13 cellular contexts compared by ENCODE assay signal in the genomic region with DNA sequence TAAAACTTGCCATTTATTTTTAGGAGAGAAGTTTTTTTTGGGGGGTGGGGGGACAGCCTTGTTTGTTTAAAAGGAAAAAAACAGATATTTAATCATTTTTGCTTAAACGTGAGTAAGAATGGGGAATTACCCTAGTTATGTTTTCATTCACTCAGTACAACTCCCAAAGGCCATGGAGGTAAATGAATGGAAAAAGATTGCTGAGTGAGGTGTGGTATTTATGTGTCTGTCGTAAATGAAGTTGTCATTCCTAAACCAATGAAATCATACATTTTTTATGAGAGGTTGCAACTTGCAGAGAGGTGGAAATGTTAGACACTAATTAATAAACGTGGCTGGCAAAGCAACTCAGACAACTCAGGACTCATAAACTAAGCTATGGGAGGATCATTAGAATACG.
DNase-seq lines count a peak whose midpoint lies in the region; ATAC-seq and TF ChIP-seq lines count a peak whose summit lies in the region.
"Had no signal": no experiment of that assay in that cellular context is flagged by ENCODE, and none has a peak within 500 bp of the region (broad histone marks: within the 10 kb centered on the region; RNA-seq: fewer than 3 reads in every experiment).

No MANE protein-coding gene starts in this region.

- no peaks in the 10 kb centered on the region for H3K23me2 ChIP-seq in H9 (ENCODE audit: insufficient read length, low read depth, low read length, poor library complexity, severe bottlenecking)

- no peaks in the 10 kb centered on the region for H3K79me2 ChIP-seq in H9 (ENCODE audit: insufficient read depth, low read length)

- no peak overlapping the region for H3T11ph ChIP-seq in H9 (ENCODE audit: low read length)

- peaks cover 26 to 91% (median 46%) of the 10 kb centered on the region in 11 experiments; a peak in 21 of 22 replicates for H3K36me3 ChIP-seq in BLaER1 treated with 17β-estradiol and CSF1 and Interleukin-3, amounts not matched to agents 10 nM and 100 nM
- H3K36me3 ChIP-seq: BE2C, brain microvascular endothelial cell had no signal

- no peak overlapping the region for H3K56ac ChIP-seq in H9 (ENCODE audit: insufficient read length, low read depth, low read length)

- H3K9me3 Mint-ChIP-seq in activated naive CD8-positive, alpha-beta T cell treated with anti-CD3 and anti-CD28 coated beads, Interleukin-2, amount 50 U/mL, for 24 hours, result no peaks in the 10 kb centered on the region
- H3K9me3 Mint-ChIP-seq in H9, result no peaks in the 10 kb centered on the region

- no peak overlapping the region for H2BK5ac ChIP-seq in H9 (ENCODE audit: insufficient read length, low read length)

- no peak overlapping the region for H2AFZ ChIP-seq in H9 (ENCODE audit: low read length)

- H3K4me1 ChIP-seq in BLaER1 treated with 17β-estradiol and CSF1 and Interleukin-3, amounts not matched to agents 10 nM and 100 nM, result peaks cover 96 to 100% (median 98%) of the 10 kb centered on the region in 10 experiments
- no peaks in the 10 kb centered on the region for H3K4me1 ChIP-seq in H9 (ENCODE audit: insufficient read depth, low read length)
- H3K4me1 ChIP-seq: BE2C had no signal

- no peak overlapping the region for H2BK120ac ChIP-seq in H9 (ENCODE audit: low read depth, low read length, poor library complexity, severe bottlenecking)

- WGBS in H9 (ENCODE audit: extremely low coverage, insufficient read length, low lambda C conversion rate), result no CpG with 5 or more reads among the region's 4 CpGs

- peaks cover 26 to 98% (median 95%) of the 10 kb centered on the region in 11 experiments for H4K20me1 ChIP-seq in BLaER1 treated with 17β-estradiol and CSF1 and Interleukin-3, amounts not matched to agents 10 nM and 100 nM
- no peaks in the 10 kb centered on the region for H4K20me1 ChIP-seq in H9 (ENCODE audit: control insufficient read depth, insufficient read depth, insufficient read length)

- peak overlapping the region in 4 of 11 experiments; percentile 2 to 89 (median 34); a peak in 5 of 22 replicates for H3K27ac ChIP-seq in BLaER1 treated with 17β-estradiol and CSF1 and Interleukin-3, amounts not matched to agents 10 nM and 100 nM
- no peak overlapping the region for H3K27ac ChIP-seq in H9 (ENCODE audit: insufficient read length, low read depth, low read length)
- H3K27ac ChIP-seq in RWPE1, result no peak overlapping the region
- H3K27ac ChIP-seq: brain microvascular endothelial cell had no signal

- H3K18ac ChIP-seq in H9 (ENCODE audit: insufficient read length, low read depth, low read length), result no peak overlapping the region

- peak overlapping the region; percentile 99 for H3K27ac Mint-ChIP-seq in activated naive CD8-positive, alpha-beta T cell treated with anti-CD3 and anti-CD28 coated beads, Interleukin-2, amount 50 U/mL, for 24 hours
- no peak overlapping the region for H3K27ac Mint-ChIP-seq in H9

- H3K23ac ChIP-seq in H9 (ENCODE audit: insufficient read length, low read depth, low read length), result no peak overlapping the region

- peaks cover 69% of the 10 kb centered on the region for H3K36me3 Mint-ChIP-seq in activated naive CD8-positive, alpha-beta T cell treated with anti-CD3 and anti-CD28 coated beads, Interleukin-2, amount 50 U/mL, for 24 hours (ENCODE audit: low read depth)
- peaks cover 0 to 3% (median 0%) of the 10 kb centered on the region in 3 experiments; a peak in 1 of 7 replicates for H3K36me3 Mint-ChIP-seq in H9 (ENCODE audit: insufficient read depth in 1 of 3, low read depth in 3 of 3)

- no peak overlapping the region for H2BK12ac ChIP-seq in H9 (ENCODE audit: insufficient read length, low read depth, low read length)

- POLR2A ChIA-PET in RWPE1 (lab: Yijun Ruan, JAX; ENCODE audit: low non-redundant PET), result no interaction called here

- no peaks in the 10 kb centered on the region for H3K27me3 ChIP-seq in BLaER1 treated with 17β-estradiol and CSF1 and Interleukin-3, amounts not matched to agents 10 nM and 100 nM
- no peaks in the 10 kb centered on the region for H3K27me3 ChIP-seq in H9 (ENCODE audit: insufficient read depth, low read length)
- H3K27me3 ChIP-seq: BE2C, brain microvascular endothelial cell had no signal

- no peaks in the 10 kb centered on the region for H3K27me3 Mint-ChIP-seq in activated naive CD8-positive, alpha-beta T cell treated with anti-CD3 and anti-CD28 coated beads, Interleukin-2, amount 50 U/mL, for 24 hours
- no peaks in the 10 kb centered on the region for H3K27me3 Mint-ChIP-seq in H9 (ENCODE audit: low read depth)

- no peak overlapping the region for H3K14ac ChIP-seq in H9 (ENCODE audit: insufficient read depth, low read length)

- H4K91ac ChIP-seq in H9 (ENCODE audit: insufficient read length, low read depth, low read length), result no peak overlapping the region

- no peak overlapping the region for H3K4me3 ChIP-seq in BLaER1 treated with 17β-estradiol and CSF1 and Interleukin-3, amounts not matched to agents 10 nM and 100 nM

- H2BK20ac ChIP-seq in H9 (ENCODE audit: low read depth, low read length, poor library complexity, severe bottlenecking), result no peak overlapping the region

- peak overlapping the region; percentile 73 for H3K4me3 Mint-ChIP-seq in activated naive CD8-positive, alpha-beta T cell treated with anti-CD3 and anti-CD28 coated beads, Interleukin-2, amount 50 U/mL, for 24 hours
- H3K4me3 Mint-ChIP-seq in H9, result no peak overlapping the region

- TF ChIP-seq CTCF in H9 (conservative IDR thresholded peaks at IDR 0.05) (no peak), RWPE1 (conservative IDR thresholded peaks at IDR 0.05; ENCODE audit: low read depth) (no peak)

- peak; percentile 36 for ATAC-seq in GM19035 (IDR thresholded peaks at IDR 0.05; ENCODE audit: unreplicated experiment)
- ATAC-seq in HG03432 (IDR thresholded peaks at IDR 0.05; ENCODE audit: unreplicated experiment), result peak; percentile 28
- ATAC-seq in activated naive CD8-positive, alpha-beta T cell treated with anti-CD3 and anti-CD28 coated beads, Interleukin-2, amount 50 U/mL, for 24 hours, result peak; percentile 27

- H4K5ac ChIP-seq in H9 (ENCODE audit: insufficient read length, low read depth, low read length), result no peak overlapping the region

- H3K4me2 ChIP-seq in BLaER1 treated with 17β-estradiol and CSF1 and Interleukin-3, amounts not matched to agents 10 nM and 100 nM, result peak overlapping the region; percentile 11 to 97 (median 87); a peak in 21 of 22 replicates
- no peak overlapping the region for H3K4me2 ChIP-seq in H9 (ENCODE audit: insufficient read depth, insufficient read length, low read length)

- H2AK5ac ChIP-seq in H9 (ENCODE audit: insufficient read length, low read length), result no peak overlapping the region

- no peak overlapping the region for H4K8ac ChIP-seq in H9 (replicated peaks; ENCODE audit: insufficient read length, low read depth, low read length)

- CTCF ChIA-PET in RWPE1 (lab: Yijun Ruan, JAX), result no interaction called here

- no peak overlapping the region for H3K4ac ChIP-seq in H9 (ENCODE audit: low read depth, low read length)

- H3K4me1 Mint-ChIP-seq in activated naive CD8-positive, alpha-beta T cell treated with anti-CD3 and anti-CD28 coated beads, Interleukin-2, amount 50 U/mL, for 24 hours, result peaks cover 77% of the 10 kb centered on the region
- no peaks in the 10 kb centered on the region for H3K4me1 Mint-ChIP-seq in H9

- H3K9me3 ChIP-seq in BLaER1 treated with 17β-estradiol and CSF1 and Interleukin-3, amounts not matched to agents 10 nM and 100 nM (replicated peaks in 1 of 11), result peaks cover 0 to 16% (median 0%) of the 10 kb centered on the region in 11 experiments; a peak in 4 of 22 replicates
- H3K9me3 ChIP-seq in H9 (ENCODE audit: control insufficient read depth, low read depth, low read length), result no peaks in the 10 kb centered on the region
- H3K9me3 ChIP-seq: BE2C had no signal

- H2BK15ac ChIP-seq in H9 (ENCODE audit: low read depth, low read length), result no peak overlapping the region

- DNase-seq in activated naive CD8-positive, alpha-beta T cell treated with anti-CD3 and anti-CD28 coated beads, Interleukin-2, amount 50 U/mL, for 24 hours, result no peak
- DNase-seq in EL (no peak), H9 (no peak), RWPE1 (ENCODE audit: low spot score) (no peak), middle frontal gyrus (ENCODE audit: extremely low spot score, low spot score) (no peak)
- DNase-seq: BE2C, brain microvascular endothelial cell, islet precursor cell, NCI-H1092 treated with DMSO at 0.1 percent for 48 hours, NCI-H446 had no signal

- H3K9ac ChIP-seq in BLaER1 treated with 17β-estradiol and CSF1 and Interleukin-3, amounts not matched to agents 10 nM and 100 nM, result no peak overlapping the region
- no peak overlapping the region for H3K9ac ChIP-seq in H9 (ENCODE audit: extremely low read depth, insufficient read length, low read length)

- H3K79me1 ChIP-seq in H9 (ENCODE audit: insufficient read depth, low read depth, low read length, poor library complexity, severe bottlenecking), result no peaks in the 10 kb centered on the region
